ENCODE assay signal across 24 cellular contexts in genomic region chr5:133343196-133343595, GRCh38.
"Had no signal": no experiment of that assay in that cellular context is flagged by ENCODE, and none has a peak within 500 bp of the region (broad histone marks: within the 10 kb centered on the region; RNA-seq: fewer than 3 reads in every experiment).

No MANE protein-coding gene starts in this region.

- H2AFZ ChIP-seq: parathyroid adenoma had no signal

- ATAC-seq: activated CD8-positive, alpha-beta T cell treated with anti-CD3 and anti-CD28 coated beads for 36 hours; activated naive CD4-positive, alpha-beta T cell treated with anti-CD3 and anti-CD28 coated beads, Interleukin-2, amount 50 U/mL, for 72 hours; activated T-cell treated with anti-CD3 and anti-CD28 coated beads, Interleukin-2, amount 50 U/mL, for 4 hours; activated T-helper 17 cell treated with anti-CD3 and anti-CD28 coated beads, Interleukin-2, amount 50 U/mL, for 72 hours; effector memory CD8-positive, alpha-beta T cell; naive thymus-derived CD8-positive, alpha-beta T cell; WTC11 had no signal

- H3K27me3 ChIP-seq: colonic mucosa, dorsolateral prefrontal cortex, right atrium auricular region, suprapubic skin had no signal

- H3K79me2 ChIP-seq: parathyroid adenoma had no signal

- H3K27ac ChIP-seq: colonic mucosa, dorsolateral prefrontal cortex, parathyroid adenoma, right atrium auricular region, suprapubic skin, tibial artery had no signal

- H3K4me1 ChIP-seq: colonic mucosa, parathyroid adenoma, right atrium auricular region, suprapubic skin, tibial artery had no signal

- H3K4me3 ChIP-seq: colonic mucosa, dorsolateral prefrontal cortex, right atrium auricular region, suprapubic skin, tibial artery had no signal

- H3K27ac Mint-ChIP-seq: activated CD4-positive, alpha-beta T cell treated with anti-CD3 and anti-CD28 coated beads, Interleukin-2, amount 10 ng/mL, durations not matched to agents 7 days and 5 days; activated CD8-positive, alpha-beta T cell treated with anti-CD3 and anti-CD28 coated beads for 36 hours; activated T-helper 17 cell treated with anti-CD3 and anti-CD28 coated beads, Interleukin-2, amount 50 U/mL, for 72 hours; effector memory CD8-positive, alpha-beta T cell; memory B cell; WTC11 had no signal

- DNase-seq: activated CD4-positive, alpha-beta T cell treated with anti-CD3 and anti-CD28 coated beads for 1 hour; activated CD4-positive, alpha-beta T cell treated with anti-CD3 and anti-CD28 coated beads, Interleukin-2, amount 10 ng/mL, durations not matched to agents 7 days and 5 days; activated CD8-positive, alpha-beta T cell treated with anti-CD3 and anti-CD28 coated beads for 36 hours; activated naive CD4-positive, alpha-beta T cell; activated T-cell treated with anti-CD3 and anti-CD28 coated beads, Interleukin-2, amount 50 U/mL, for 4 hours; cerebellar nuclear complex; colonic mucosa; dorsolateral prefrontal cortex; effector memory CD8-positive, alpha-beta T cell; erythroblast; hippocampal formation; occipital lobe; stimulated activated naive CD4-positive, alpha-beta T cell; T-helper 2 cell had no signal

- H3K9me3 Mint-ChIP-seq: activated CD4-positive, alpha-beta T cell treated with anti-CD3 and anti-CD28 coated beads, Interleukin-2, amount 10 ng/mL, durations not matched to agents 7 days and 5 days; activated CD8-positive, alpha-beta T cell treated with anti-CD3 and anti-CD28 coated beads for 36 hours; activated naive CD4-positive, alpha-beta T cell treated with anti-CD3 and anti-CD28 coated beads, Interleukin-2, amount 50 U/mL, for 72 hours; activated T-cell treated with anti-CD3 and anti-CD28 coated beads, Interleukin-2, amount 50 U/mL, for 4 hours; activated T-helper 17 cell treated with anti-CD3 and anti-CD28 coated beads, Interleukin-2, amount 50 U/mL, for 72 hours; effector memory CD8-positive, alpha-beta T cell; memory B cell had no signal

- H3K4me3 Mint-ChIP-seq: activated CD4-positive, alpha-beta T cell treated with anti-CD3 and anti-CD28 coated beads, Interleukin-2, amount 10 ng/mL, durations not matched to agents 7 days and 5 days; activated CD8-positive, alpha-beta T cell treated with anti-CD3 and anti-CD28 coated beads for 36 hours; activated T-cell treated with anti-CD3 and anti-CD28 coated beads, Interleukin-2, amount 50 U/mL, for 4 hours; activated T-helper 17 cell treated with anti-CD3 and anti-CD28 coated beads, Interleukin-2, amount 50 U/mL, for 72 hours; effector memory CD8-positive, alpha-beta T cell; memory B cell; naive thymus-derived CD8-positive, alpha-beta T cell; neural crest cell; WTC11 had no signal

- H3K36me3 Mint-ChIP-seq: activated naive CD4-positive, alpha-beta T cell treated with anti-CD3 and anti-CD28 coated beads, Interleukin-2, amount 50 U/mL, for 72 hours; memory B cell; naive thymus-derived CD8-positive, alpha-beta T cell; WTC11 had no signal

- H3K4me1 Mint-ChIP-seq: activated CD4-positive, alpha-beta T cell treated with anti-CD3 and anti-CD28 coated beads, Interleukin-2, amount 10 ng/mL, durations not matched to agents 7 days and 5 days; activated T-helper 17 cell treated with anti-CD3 and anti-CD28 coated beads, Interleukin-2, amount 50 U/mL, for 72 hours; memory B cell; naive thymus-derived CD8-positive, alpha-beta T cell had no signal

- H3K36me3 ChIP-seq: colonic mucosa, right atrium auricular region, suprapubic skin, tibial artery had no signal
